In the genomic region with DNA sequence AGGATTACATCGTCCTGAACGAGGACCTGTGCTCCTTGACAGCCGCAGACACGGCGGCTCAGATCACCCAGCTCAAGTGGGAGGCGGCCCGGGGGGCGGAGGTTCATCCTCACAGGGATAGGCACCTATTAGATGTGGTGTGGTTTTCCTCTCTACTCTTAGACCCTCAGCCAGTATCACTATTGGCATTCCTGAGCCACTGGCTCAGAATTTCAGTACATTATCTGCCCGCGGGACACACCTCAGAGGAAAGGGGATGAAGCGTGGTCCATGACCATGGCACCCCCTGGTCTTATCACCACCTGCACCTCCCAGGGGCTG, we compare ENCODE assay signal across 10 cellular contexts. TPM values are rescaled to one million over a fixed set of nuclear protein-coding genes. Genes with fewer than 3 reads are reported as not detected.
DNase-seq lines count a peak whose midpoint lies in the region; ATAC-seq and TF ChIP-seq lines count a peak whose summit lies in the region.
"Had no signal": no experiment of that assay in that cellular context is flagged by ENCODE, and none has a peak within 500 bp of the region (broad histone marks: within the 10 kb centered on the region; RNA-seq: fewer than 3 reads in every experiment).

No MANE protein-coding gene starts in this region.

- H3K36me3 Mint-ChIP-seq in effector memory CD8-positive, alpha-beta T cell (ENCODE audit: insufficient read depth) = no peaks in the 10 kb centered on the region

- no peak for TF ChIP-seq EP300 in neural cell (conservative IDR thresholded peaks at IDR 0.05; ENCODE audit: poor library complexity, severe bottlenecking)

- H3K27ac ChIP-seq in ACC112 (ENCODE audit: low read depth, low read length) (no peak overlapping the region), HUES48 (ENCODE audit: low read depth, low read length) (no peak overlapping the region), neural cell (ENCODE audit: low read length) (no peak overlapping the region), substantia nigra (ENCODE audit: low read depth, low read length, poor library complexity, severe bottlenecking) (no peak overlapping the region)

- H2AFZ ChIP-seq in ACC112 (ENCODE audit: low read length, unreplicated experiment) (peak overlapping the region; percentile 8), neural cell (ENCODE audit: low read depth, low read length) (no peak overlapping the region)

- no peak overlapping the region for H3K4me2 ChIP-seq in neural cell (ENCODE audit: low read length)

- H3F3A ChIP-seq in neural cell (ENCODE audit: insufficient read depth, low read length, poor library complexity, severe bottlenecking) = no peaks in the 10 kb centered on the region

- peaks cover 14% of the 10 kb centered on the region for H3K27me3 ChIP-seq in ACC112 (ENCODE audit: insufficient read depth, low read length)
- peaks cover 39% of the 10 kb centered on the region for H3K27me3 ChIP-seq in HUES48 (ENCODE audit: control insufficient read depth, insufficient read depth, low read length)
- peaks cover 37% of the 10 kb centered on the region for H3K27me3 ChIP-seq in neural cell (ENCODE audit: insufficient read depth, low read depth, low read length)

- no peaks in the 10 kb centered on the region for H3K9me3 Mint-ChIP-seq in effector memory CD8-positive, alpha-beta T cell

- H3K4me3 ChIP-seq in ACC112 (ENCODE audit: low read depth, low read length) (peak overlapping the region; percentile 77), HUES48 (ENCODE audit: low read depth, low read length) (peak overlapping the region; percentile 81), neural cell (ENCODE audit: low read length) (peak overlapping the region; percentile 61)

- peaks cover 36 to 51% of the 10 kb centered on the region in 2 donors for H3K27me3 Mint-ChIP-seq in effector memory CD8-positive, alpha-beta T cell

- no peak for ATAC-seq in effector memory CD8-positive, alpha-beta T cell (replicated peaks)
- ATAC-seq in HG02678 (IDR thresholded peaks at IDR 0.05; ENCODE audit: unreplicated experiment) (no peak), GM19328 (IDR thresholded peaks at IDR 0.05; ENCODE audit: unreplicated experiment) (no peak)

- no peak for TF ChIP-seq CTCF in neural cell (IDR thresholded peaks at IDR 0.05; ENCODE audit: poor library complexity, severe bottlenecking)

- no peaks in the 10 kb centered on the region for H3K9me2 ChIP-seq in neural cell (ENCODE audit: insufficient read depth, low read length)

- H3K4me1 ChIP-seq in ACC112 (ENCODE audit: control insufficient read depth, insufficient read depth, low read length, unreplicated experiment) (peaks cover 3% of the 10 kb centered on the region), HUES48 (ENCODE audit: control insufficient read depth, insufficient read depth, low read length) (no peaks in the 10 kb centered on the region)

- DNase-seq in effector memory CD8-positive, alpha-beta T cell = no peak
- no peak for DNase-seq in CD1c-positive myeloid dendritic cell (ENCODE audit: extremely low spot score)
- DNase-seq in substantia nigra (lab: John Stamatoyannopoulos, UW) = no peak
- DNase-seq: GOT3, NCI-H1105 had no signal

- H4K20me1 ChIP-seq in neural cell (ENCODE audit: insufficient read depth) = no peaks in the 10 kb centered on the region

- no peak for TF ChIP-seq RAD21 in neural cell (conservative IDR thresholded peaks at IDR 0.05)

- peak overlapping the region; percentile 59 to 91 for H3K27ac Mint-ChIP-seq in effector memory CD8-positive, alpha-beta T cell

- peak overlapping the region; percentile 88 to 89 for H3K4me3 Mint-ChIP-seq in effector memory CD8-positive, alpha-beta T cell

- no peaks in the 10 kb centered on the region for H3K9me3 ChIP-seq in HUES48 (ENCODE audit: control insufficient read depth, insufficient read depth, low read length)
- H3K9me3 ChIP-seq in neural cell (ENCODE audit: low read length) = no peaks in the 10 kb centered on the region

- H3K9ac ChIP-seq in HUES48 (ENCODE audit: low read depth, low read length) (no peak overlapping the region), neural cell (ENCODE audit: low read length) (no peak overlapping the region)

- H3K4me1 Mint-ChIP-seq in effector memory CD8-positive, alpha-beta T cell (ENCODE audit: low read depth in 2 of 2) = peaks cover 6 to 13% of the 10 kb centered on the region in 2 donors

- H3K36me3 ChIP-seq in ACC112 (ENCODE audit: insufficient read depth, low read length) (no peaks in the 10 kb centered on the region), HUES48 (ENCODE audit: control insufficient read depth, insufficient read depth, low read length) (no peaks in the 10 kb centered on the region), neural cell (ENCODE audit: insufficient read depth, low read length) (no peaks in the 10 kb centered on the region)

- H3K79me2 ChIP-seq in ACC112 (ENCODE audit: control insufficient read depth, insufficient read depth, low read length, unreplicated experiment) = no peaks in the 10 kb centered on the region
- H3K79me2 ChIP-seq in neural cell (replicated peaks; ENCODE audit: insufficient read depth, low read length) = no peaks in the 10 kb centered on the region

TF ChIP-seq in neural cell, 6 proteins besides CTCF, POLR2A, EP300 and RAD21:
- TF ChIP-seq, protein P1, sequence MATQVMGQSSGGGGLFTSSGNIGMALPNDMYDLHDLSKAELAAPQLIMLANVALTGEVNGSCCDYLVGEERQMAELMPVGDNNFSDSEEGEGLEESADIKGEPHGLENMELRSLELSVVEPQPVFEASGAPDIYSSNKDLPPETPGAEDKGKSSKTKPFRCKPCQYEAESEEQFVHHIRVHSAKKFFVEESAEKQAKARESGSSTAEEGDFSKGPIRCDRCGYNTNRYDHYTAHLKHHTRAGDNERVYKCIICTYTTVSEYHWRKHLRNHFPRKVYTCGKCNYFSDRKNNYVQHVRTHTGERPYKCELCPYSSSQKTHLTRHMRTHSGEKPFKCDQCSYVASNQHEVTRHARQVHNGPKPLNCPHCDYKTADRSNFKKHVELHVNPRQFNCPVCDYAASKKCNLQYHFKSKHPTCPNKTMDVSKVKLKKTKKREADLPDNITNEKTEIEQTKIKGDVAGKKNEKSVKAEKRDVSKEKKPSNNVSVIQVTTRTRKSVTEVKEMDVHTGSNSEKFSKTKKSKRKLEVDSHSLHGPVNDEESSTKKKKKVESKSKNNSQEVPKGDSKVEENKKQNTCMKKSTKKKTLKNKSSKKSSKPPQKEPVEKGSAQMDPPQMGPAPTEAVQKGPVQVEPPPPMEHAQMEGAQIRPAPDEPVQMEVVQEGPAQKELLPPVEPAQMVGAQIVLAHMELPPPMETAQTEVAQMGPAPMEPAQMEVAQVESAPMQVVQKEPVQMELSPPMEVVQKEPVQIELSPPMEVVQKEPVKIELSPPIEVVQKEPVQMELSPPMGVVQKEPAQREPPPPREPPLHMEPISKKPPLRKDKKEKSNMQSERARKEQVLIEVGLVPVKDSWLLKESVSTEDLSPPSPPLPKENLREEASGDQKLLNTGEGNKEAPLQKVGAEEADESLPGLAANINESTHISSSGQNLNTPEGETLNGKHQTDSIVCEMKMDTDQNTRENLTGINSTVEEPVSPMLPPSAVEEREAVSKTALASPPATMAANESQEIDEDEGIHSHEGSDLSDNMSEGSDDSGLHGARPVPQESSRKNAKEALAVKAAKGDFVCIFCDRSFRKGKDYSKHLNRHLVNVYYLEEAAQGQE (IDR thresholded peaks at IDR 0.05; ENCODE audit: borderline replicate concordance) = no peak
- no peak for TF ChIP-seq TAF1 (IDR thresholded peaks at IDR 0.05; ENCODE audit: low read depth)
- no peak for TF ChIP-seq EZH2 (IDR thresholded peaks at IDR 0.05; ENCODE audit: borderline replicate concordance, insufficient read depth, low read length, poor library complexity, severe bottlenecking)
- no peak for TF ChIP-seq POLR2AphosphoS5 (IDR thresholded peaks at IDR 0.05)
- no peak for TF ChIP-seq SMC3 (conservative IDR thresholded peaks at IDR 0.05; ENCODE audit: poor library complexity)
- TF ChIP-seq MXI1 (conservative IDR thresholded peaks at IDR 0.05; ENCODE audit: poor library complexity, severe bottlenecking) = no peak

RNA-seq across cellular contexts. Expression of a gene that starts 34.6 kb away (rescaled TPM):
- not detected in 2 replicates for polyA plus RNA-seq in neural cell
- polyA minus RNA-seq in neural cell = not detected in 2 replicates
